8 cellular contexts compared by ENCODE assay signal in genomic region chr19:3500429-3501101, GRCh38. TPM values are rescaled to one million over a fixed set of nuclear protein-coding genes. Genes with fewer than 3 reads are reported as not detected.
DNase-seq lines count a peak whose midpoint lies in the region; ATAC-seq and TF ChIP-seq lines count a peak whose summit lies in the region.

A gene with protein sequence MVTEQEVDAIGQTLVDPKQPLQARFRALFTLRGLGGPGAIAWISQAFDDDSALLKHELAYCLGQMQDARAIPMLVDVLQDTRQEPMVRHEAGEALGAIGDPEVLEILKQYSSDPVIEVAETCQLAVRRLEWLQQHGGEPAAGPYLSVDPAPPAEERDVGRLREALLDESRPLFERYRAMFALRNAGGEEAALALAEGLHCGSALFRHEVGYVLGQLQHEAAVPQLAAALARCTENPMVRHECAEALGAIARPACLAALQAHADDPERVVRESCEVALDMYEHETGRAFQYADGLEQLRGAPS (minus strand): TSS chr19:3500674. CDS start chr19:3496814, 3,860 bp downstream.

- H3K9me3 ChIP-seq in AG04450 (ENCODE audit: control insufficient read depth, insufficient read depth, low read length) (no peaks in the 10 kb centered on the region; the same call in 1 of the 2 replicates), spleen (no peaks in the 10 kb centered on the region)

- H3K4me3 ChIP-seq in AG04450 (ENCODE audit: low read depth, low read length) (peak within 1 kb of the TSS; percentile 95), spleen (peak within 1 kb of the TSS; percentile 90 to 99 (median 95))

- POLR2A ChIA-PET in AG04450 (lab: Yijun Ruan, JAX) (interaction anchor here (0.6 to 1.3 kb wide), 4 partner anchors 13 to 205 kb away, joined by 3 to 11 read pairs (median 4); no protein-coding TSS in a partner anchor), activated B cell treated with CpG ODN at 0.5 μM for 24 hours (lab: Charles Lee) (interaction anchor here (0.5 to 2.0 kb wide), 9 partner anchors 16 to 682 kb away, joined by 3 to 8 read pairs (median 4); partner anchors contain the start of gene CACTIN)

- H3K4me3 Mint-ChIP-seq in activated B cell treated with CpG ODN at 0.5 μM for 24 hours = peak within 1 kb of the TSS; percentile 93

- H3K9me3 Mint-ChIP-seq in activated B cell treated with CpG ODN at 0.5 μM for 24 hours = no peaks in the 10 kb centered on the region

- intact Hi-C loops in activated B cell treated with CpG ODN at 0.5 μM for 24 hours (cut with micrococcal nuclease) = loop anchor here (2.0 to 10.0 kb wide), 3 partner anchors 16 to 954 kb away; partner anchors contain the start of gene UBXN6
- intact Hi-C loops in spleen (cut with DNase I; ENCODE audit: low total_unique reads) = no loop called here

- ATAC-seq in GM18909 (IDR thresholded peaks at IDR 0.05; ENCODE audit: poor library complexity, unreplicated experiment) = peak; percentile 85
- peak; percentile 82 for ATAC-seq in HG03175 (IDR thresholded peaks at IDR 0.05; ENCODE audit: unreplicated experiment)
- peak; percentile 90 for ATAC-seq in activated B cell treated with CpG ODN at 0.5 μM for 24 hours (ENCODE audit: low read depth)

- no peaks in the 10 kb centered on the region for H3K27me3 ChIP-seq in AG04450 (ENCODE audit: control insufficient read depth, insufficient read depth, low read length)
- H3K27me3 ChIP-seq in spleen (replicated peaks in 1 of 7) = no peaks in the 10 kb centered on the region

- H3K4me1 Mint-ChIP-seq in activated B cell treated with CpG ODN at 0.5 μM for 24 hours = peaks cover 25% of the 10 kb centered on the region

- H3K4me1 ChIP-seq in spleen = peaks cover 11 to 48% (median 28%) of the 10 kb centered on the region in 6 donors

- peak in 1 of 3 donors; percentile 69 for TF ChIP-seq POLR2A in spleen (IDR thresholded peaks at IDR 0.05)

- no peak for TF ChIP-seq CTCF in AG04450 (IDR thresholded peaks at IDR 0.05; ENCODE audit: low read depth, low read length)
- TF ChIP-seq CTCF in activated B cell treated with CpG ODN at 0.5 μM for 24 hours (IDR thresholded peaks at IDR 0.05) = no peak
- peak in 2 of 11 experiments; percentile 13 to 23 for TF ChIP-seq CTCF in spleen (IDR thresholded peaks at IDR 0.05 in 8 of 11, conservative IDR thresholded peaks at IDR 0.05 in 3 of 11)

- DNase-seq in AG04450 (ENCODE audit: low read depth, low spot score) (peak; percentile 95), NCI-H345 (lab: John Stamatoyannopoulos, UW) (peak; percentile 97), activated B cell treated with CpG ODN at 0.5 μM for 24 hours (peak; percentile 91), caudate nucleus (lab: John Stamatoyannopoulos, UW) (peak in 60 of 61 donors; percentile 73 to 98 (median 92)), inferior parietal cortex (ENCODE audit: extremely low spot score) (peak; percentile 99), spleen (peak; percentile 97)

- H3K27ac ChIP-seq in AG04450 (ENCODE audit: low read depth, low read length) (peak within 1 kb of the TSS; percentile 97), caudate nucleus (ENCODE audit: low read depth, low read length) (peak within 1 kb of the TSS; percentile 100), spleen (peak within 1 kb of the TSS; percentile 87 to 98 (median 93))

- CTCF ChIA-PET in AG04450 (lab: Charles Lee) = interaction anchor here (0.6 to 1.2 kb wide), 5 partner anchors 15 to 373 kb away, joined by 3 to 6 read pairs (median 4); no protein-coding TSS in a partner anchor
- CTCF ChIA-PET in activated B cell treated with CpG ODN at 0.5 μM for 24 hours (lab: Charles Lee) = interaction anchor here (0.6 kb wide), 1 partner anchor 21 kb away, joined by 3 read pairs; no protein-coding TSS in a partner anchor

- H3K27me3 Mint-ChIP-seq in activated B cell treated with CpG ODN at 0.5 μM for 24 hours = no peaks in the 10 kb centered on the region

- H3K36me3 ChIP-seq in spleen = peaks cover 0 to 19% (median 15%) of the 10 kb centered on the region in 6 donors

- H3K27ac Mint-ChIP-seq in activated B cell treated with CpG ODN at 0.5 μM for 24 hours = peak within 1 kb of the TSS; percentile 98

- peaks cover 24% of the 10 kb centered on the region for H3K36me3 Mint-ChIP-seq in activated B cell treated with CpG ODN at 0.5 μM for 24 hours (ENCODE audit: low read depth)

- 0 to 1% (median 0%) methylated on average over 36 to 52 of the region's 52 CpGs for WGBS in spleen, 5 donors

RNA-seq across cellular contexts. Expression of the gene that starts here (rescaled TPM):
- 3.4 and 4.2 TPM in 2 replicates for polyA plus RNA-seq in AG04450 (2011; rRNA removed)
- 1.2 and 1.4 TPM in 2 replicates for polyA minus RNA-seq in AG04450 (2011; rRNA and poly(A)+ RNA removed)
- total RNA-seq in activated B cell treated with CpG ODN at 0.5 μM for 24 hours = 12.8 and 13.6 TPM in 2 replicates
- 10 to 100 TPM in 4 of 7 donors, 1 to 10 TPM in 3; 6.9 to 13.7 (median 11.2) TPM for total RNA-seq in spleen
- 10 to 100 TPM in 2 of 3 donors, 1 to 10 TPM in 1; 6.6 to 16.8 (median 10.1) TPM for polyA plus RNA-seq in spleen

Comparison
In these comparisons a context has a peak if more than half of its experiments do, and no peak if none do; other contexts are left out.
1. Peak in every context shown above with its lines: DNase-seq, ATAC-seq, H3K4me3 ChIP-seq and H3K27ac ChIP-seq.